ENCODE assay signal across 21 cellular contexts in genomic region chr2:236107536-236107935, GRCh38.
"Had no signal": no experiment of that assay in that cellular context is flagged by ENCODE, and none has a peak within 500 bp of the region (broad histone marks: within the 10 kb centered on the region; RNA-seq: fewer than 3 reads in every experiment).

No MANE protein-coding gene starts in this region.

- H3K27ac Mint-ChIP-seq: activated CD4-positive, alpha-beta memory T cell treated with anti-CD3 and anti-CD28 coated beads for 36 hours; activated naive CD4-positive, alpha-beta T cell treated with anti-CD3 and anti-CD28 coated beads, Interleukin-2, amount 10 ng/mL, durations not matched to agents 7 days and 5 days; immature natural killer cell; T-helper 1 cell treated with Interleukin-12 subunit alpha and Interleukin-12 subunit beta and Interleukin-4 antibody, amounts not matched to agents 30 μg/mL and 1 μg/mL, for 36 hours had no signal

- H3K9me3 ChIP-seq: left lung, prostate gland, right atrium auricular region, thyroid gland, upper lobe of right lung had no signal

- H3K27ac ChIP-seq: cardiac muscle cell, foreskin keratinocyte, hepatocyte, left lung, prostate gland, right atrium auricular region, thyroid gland, upper lobe of right lung had no signal

- H3K4me3 ChIP-seq: cardiac muscle cell, hepatocyte, left lung, prostate gland, right atrium auricular region, thyroid gland, upper lobe of right lung had no signal

- H3K4me1 ChIP-seq: foreskin keratinocyte, left lung, prostate gland had no signal

- H3K36me3 ChIP-seq: cardiac muscle cell, left lung, prostate gland, right atrium auricular region, thyroid gland, upper lobe of right lung had no signal

- H3K36me3 Mint-ChIP-seq: activated CD4-positive, alpha-beta memory T cell treated with anti-CD3 and anti-CD28 coated beads for 36 hours; activated naive CD4-positive, alpha-beta T cell treated with anti-CD3 and anti-CD28 coated beads, Interleukin-2, amount 10 ng/mL, durations not matched to agents 7 days and 5 days; immature natural killer cell had no signal

- H3K4me1 Mint-ChIP-seq: activated naive CD4-positive, alpha-beta T cell treated with anti-CD3 and anti-CD28 coated beads, Interleukin-2, amount 10 ng/mL, durations not matched to agents 7 days and 5 days had no signal

- H3K4me3 Mint-ChIP-seq: activated CD4-positive, alpha-beta memory T cell treated with anti-CD3 and anti-CD28 coated beads for 36 hours; activated naive CD4-positive, alpha-beta T cell treated with anti-CD3 and anti-CD28 coated beads, Interleukin-2, amount 10 ng/mL, durations not matched to agents 7 days and 5 days; immature natural killer cell; T-helper 1 cell treated with Interleukin-12 subunit alpha and Interleukin-12 subunit beta and Interleukin-4 antibody, amounts not matched to agents 30 μg/mL and 1 μg/mL, for 36 hours had no signal

- H3K9me3 Mint-ChIP-seq: activated CD4-positive, alpha-beta memory T cell treated with anti-CD3 and anti-CD28 coated beads for 36 hours; activated naive CD4-positive, alpha-beta T cell treated with anti-CD3 and anti-CD28 coated beads, Interleukin-2, amount 10 ng/mL, durations not matched to agents 7 days and 5 days; immature natural killer cell; T-helper 1 cell treated with Interleukin-12 subunit alpha and Interleukin-12 subunit beta and Interleukin-4 antibody, amounts not matched to agents 30 μg/mL and 1 μg/mL, for 36 hours had no signal

- DNase-seq: activated CD4-positive, alpha-beta memory T cell treated with anti-CD3 and anti-CD28 coated beads for 36 hours; activated CD4-positive, alpha-beta T cell treated with anti-CD3 and anti-CD28 coated beads for 4 hours; activated CD4-positive, CD25-positive, alpha-beta regulatory T cell; activated naive CD4-positive, alpha-beta T cell treated with anti-CD3 and anti-CD28 coated beads, Interleukin-2, amount 10 ng/mL, durations not matched to agents 7 days and 5 days; activated T-cell treated with anti-CD3 and anti-CD28 coated beads, Interleukin-2, amount 50 U/mL, for 48 hours; amygdala; cortex of kidney; foreskin keratinocyte; glutamatergic neuron; immature natural killer cell; kidney glomerular epithelial cell; stimulated activated CD4-positive, alpha-beta T cell treated with anti-CD3 and anti-CD28 coated beads, Interleukin-4, amount 100 ng/mL, for 24 hours; stimulated activated naive CD8-positive, alpha-beta T cell treated with anti-CD3 and anti-CD28 coated beads, Interleukin-15, Interleukin-2, amounts not matched to agents 100 U/mL and 50 U/mL, for 24 hours; upper lobe of right lung had no signal

- ATAC-seq: foreskin keratinocyte; left lung; stimulated activated naive CD8-positive, alpha-beta T cell treated with anti-CD3 and anti-CD28 coated beads, Interleukin-15, Interleukin-2, amounts not matched to agents 100 U/mL and 50 U/mL, for 24 hours; upper lobe of right lung had no signal
